ENCODE assay signal across 9 cellular contexts in genomic region chr5:42810905-42811590, GRCh38. TPM values are rescaled to one million over a fixed set of nuclear protein-coding genes. Genes with fewer than 3 reads are reported as not detected.
DNase-seq lines count a peak whose midpoint lies in the region; ATAC-seq and TF ChIP-seq lines count a peak whose summit lies in the region.
"Had no signal": no experiment of that assay in that cellular context is flagged by ENCODE, and none has a peak within 500 bp of the region (broad histone marks: within the 10 kb centered on the region; RNA-seq: fewer than 3 reads in every experiment).

No MANE protein-coding gene starts in this region.

- POLR2A ChIA-PET in MCF 10A (lab: Yijun Ruan, JAX), result interaction anchor here (0.6 to 5.5 kb wide), 36 partner anchors 11 to 907 kb away, joined by 3 to 61 read pairs (median 4); partner anchors contain the start of gene FBXO4

- H3K27me3 Mint-ChIP-seq in MCF 10A (ENCODE audit: insufficient read depth, unreplicated experiment), result no peaks in the 10 kb centered on the region
- H3K27me3 Mint-ChIP-seq in activated T-helper 1 cell treated with anti-CD3 and anti-CD28 coated beads, Interleukin-12 subunit alpha, Interleukin-12 subunit beta, Interleukin-2, Interleukin-4 antibody, amounts not matched to agents 30 ng/mL and 10 ng/mL and 1 ng/mL, durations not matched to agents 14 hours and 24 hours and 36 hours (ENCODE audit: insufficient read depth), result no peaks in the 10 kb centered on the region
- H3K27me3 Mint-ChIP-seq in activated T-cell treated with anti-CD3 and anti-CD28 coated beads, Interleukin-2, amount 50 U/mL, for 4 hours (ENCODE audit: low read depth), result peaks cover 2% of the 10 kb centered on the region
- H3K27me3 Mint-ChIP-seq: activated naive CD4-positive, alpha-beta T cell treated with anti-CD3 and anti-CD28 coated beads, Interleukin-2, amount 10 ng/mL, durations not matched to agents 7 days and 5 days had no signal

- peak overlapping the region; percentile 36; the same call in 1 of the 2 replicates for H3K4me3 ChIP-seq in GM08714 (ENCODE audit: low read length)
- peak overlapping the region; percentile 53 for H3K4me3 ChIP-seq in iPS-18a (ENCODE audit: low read length)
- H3K4me3 ChIP-seq in psoas muscle, result peak overlapping the region; percentile 82

- H3K36me3 Mint-ChIP-seq in MCF 10A (ENCODE audit: insufficient read depth, unreplicated experiment), result peaks cover 19% of the 10 kb centered on the region
- H3K36me3 Mint-ChIP-seq in activated T-helper 1 cell treated with anti-CD3 and anti-CD28 coated beads, Interleukin-12 subunit alpha, Interleukin-12 subunit beta, Interleukin-2, Interleukin-4 antibody, amounts not matched to agents 30 ng/mL and 10 ng/mL and 1 ng/mL, durations not matched to agents 14 hours and 24 hours and 36 hours (ENCODE audit: low read depth), result no peaks in the 10 kb centered on the region
- no peaks in the 10 kb centered on the region for H3K36me3 Mint-ChIP-seq in activated T-cell treated with anti-CD3 and anti-CD28 coated beads, Interleukin-2, amount 50 U/mL, for 4 hours (ENCODE audit: insufficient read depth)
- H3K36me3 Mint-ChIP-seq: activated naive CD4-positive, alpha-beta T cell treated with anti-CD3 and anti-CD28 coated beads, Interleukin-2, amount 10 ng/mL, durations not matched to agents 7 days and 5 days had no signal

- peak; percentile 10 for DNase-seq in MCF 10A (ENCODE audit: unreplicated experiment)
- DNase-seq in psoas muscle, result no peak
- no peak for DNase-seq in activated T-helper 1 cell treated with anti-CD3 and anti-CD28 coated beads, Interleukin-12 subunit alpha, Interleukin-12 subunit beta, Interleukin-2, Interleukin-4 antibody, amounts not matched to agents 30 ng/mL and 10 ng/mL and 1 ng/mL, durations not matched to agents 14 hours and 24 hours and 36 hours (ENCODE audit: low spot score)
- no peak for DNase-seq in activated T-cell treated with anti-CD3 and anti-CD28 coated beads, Interleukin-2, amount 50 U/mL, for 4 hours
- DNase-seq in iPS-NIHi7 (ENCODE audit: extremely low spot score), result no peak
- DNase-seq: activated naive CD4-positive, alpha-beta T cell treated with anti-CD3 and anti-CD28 coated beads, Interleukin-2, amount 10 ng/mL, durations not matched to agents 7 days and 5 days had no signal

- CTCF ChIA-PET in MCF 10A (lab: Yijun Ruan, JAX), result interaction anchor here (0.8 to 3.5 kb wide), 6 partner anchors 9 to 78 kb away, joined by 3 to 29 read pairs (median 5); no protein-coding TSS in a partner anchor

- H3K9me3 ChIP-seq in iPS-18a (ENCODE audit: control insufficient read depth, low read depth, low read length) (no peaks in the 10 kb centered on the region), psoas muscle (no peaks in the 10 kb centered on the region)

- H3K27ac ChIP-seq in iPS-18a (ENCODE audit: low read length) (no peak overlapping the region), psoas muscle (peak overlapping the region; percentile 92)

- TSS peak; percentile 94 for BruUV-seq in MCF 10A (replicated peaks; lab: Mats Ljungman, UMichigan)

- 12 to 51% (median 17%) methylated on average over 2 of the region's 2 CpGs for WGBS in psoas muscle, 3 donors

- intact Hi-C loops in MCF 10A (cut with micrococcal nuclease), result no loop called here
- intact Hi-C loops in psoas muscle (cut with DNase I), result loop anchor here (5.0 kb wide), 1 partner anchor 76 kb away; no protein-coding TSS in a partner anchor
- intact Hi-C loops in activated T-helper 1 cell treated with anti-CD3 and anti-CD28 coated beads, Interleukin-12 subunit alpha, Interleukin-12 subunit beta, Interleukin-2, Interleukin-4 antibody, amounts not matched to agents 30 ng/mL and 10 ng/mL and 1 ng/mL, durations not matched to agents 14 hours and 24 hours and 36 hours (cut with micrococcal nuclease), result no loop called here

- no peaks in the 10 kb centered on the region for H3K36me3 ChIP-seq in iPS-18a (ENCODE audit: control insufficient read depth, low read depth, low read length)
- H3K36me3 ChIP-seq in psoas muscle (ENCODE audit: insufficient read depth in 1 of 2, low read depth in 1 of 2), result peaks cover 2 to 24% of the 10 kb centered on the region in 2 donors

- H3K27ac Mint-ChIP-seq in MCF 10A (ENCODE audit: low read depth, unreplicated experiment), result peak overlapping the region; percentile 86
- no peak overlapping the region for H3K27ac Mint-ChIP-seq in activated T-helper 1 cell treated with anti-CD3 and anti-CD28 coated beads, Interleukin-12 subunit alpha, Interleukin-12 subunit beta, Interleukin-2, Interleukin-4 antibody, amounts not matched to agents 30 ng/mL and 10 ng/mL and 1 ng/mL, durations not matched to agents 14 hours and 24 hours and 36 hours
- H3K27ac Mint-ChIP-seq: activated naive CD4-positive, alpha-beta T cell treated with anti-CD3 and anti-CD28 coated beads, Interleukin-2, amount 10 ng/mL, durations not matched to agents 7 days and 5 days had no signal

- ATAC-seq in psoas muscle (peak in 1 of 4 donors; percentile 21), GM21447 (IDR thresholded peaks at IDR 0.05; ENCODE audit: unreplicated experiment) (no peak)
- ATAC-seq in activated T-cell treated with anti-CD3 and anti-CD28 coated beads, Interleukin-2, amount 50 U/mL, for 4 hours, result no peak

- peak overlapping the region; percentile 83 for H3K4me3 Mint-ChIP-seq in MCF 10A (ENCODE audit: unreplicated experiment)
- no peak overlapping the region for H3K4me3 Mint-ChIP-seq in activated T-helper 1 cell treated with anti-CD3 and anti-CD28 coated beads, Interleukin-12 subunit alpha, Interleukin-12 subunit beta, Interleukin-2, Interleukin-4 antibody, amounts not matched to agents 30 ng/mL and 10 ng/mL and 1 ng/mL, durations not matched to agents 14 hours and 24 hours and 36 hours
- no peak overlapping the region for H3K4me3 Mint-ChIP-seq in activated T-cell treated with anti-CD3 and anti-CD28 coated beads, Interleukin-2, amount 50 U/mL, for 4 hours
- H3K4me3 Mint-ChIP-seq: activated naive CD4-positive, alpha-beta T cell treated with anti-CD3 and anti-CD28 coated beads, Interleukin-2, amount 10 ng/mL, durations not matched to agents 7 days and 5 days had no signal

- H3K9me3 Mint-ChIP-seq in MCF 10A (ENCODE audit: unreplicated experiment), result no peaks in the 10 kb centered on the region
- H3K9me3 Mint-ChIP-seq in activated T-helper 1 cell treated with anti-CD3 and anti-CD28 coated beads, Interleukin-12 subunit alpha, Interleukin-12 subunit beta, Interleukin-2, Interleukin-4 antibody, amounts not matched to agents 30 ng/mL and 10 ng/mL and 1 ng/mL, durations not matched to agents 14 hours and 24 hours and 36 hours, result no peaks in the 10 kb centered on the region
- H3K9me3 Mint-ChIP-seq in activated T-cell treated with anti-CD3 and anti-CD28 coated beads, Interleukin-2, amount 50 U/mL, for 4 hours, result no peaks in the 10 kb centered on the region
- H3K9me3 Mint-ChIP-seq: activated naive CD4-positive, alpha-beta T cell treated with anti-CD3 and anti-CD28 coated beads, Interleukin-2, amount 10 ng/mL, durations not matched to agents 7 days and 5 days had no signal

- H3K4me1 ChIP-seq in iPS-18a (ENCODE audit: control insufficient read depth, low read depth, low read length) (peaks cover 38% of the 10 kb centered on the region), psoas muscle (peaks cover 32% of the 10 kb centered on the region)

- H3K9ac ChIP-seq in iPS-18a (ENCODE audit: low read length), result peak overlapping the region; percentile 17

- H3K4me1 Mint-ChIP-seq in MCF 10A (ENCODE audit: insufficient read depth, unreplicated experiment), result peaks cover 18% of the 10 kb centered on the region
- H3K4me1 Mint-ChIP-seq in activated T-helper 1 cell treated with anti-CD3 and anti-CD28 coated beads, Interleukin-12 subunit alpha, Interleukin-12 subunit beta, Interleukin-2, Interleukin-4 antibody, amounts not matched to agents 30 ng/mL and 10 ng/mL and 1 ng/mL, durations not matched to agents 14 hours and 24 hours and 36 hours (ENCODE audit: low read depth), result no peaks in the 10 kb centered on the region
- peaks cover 3% of the 10 kb centered on the region for H3K4me1 Mint-ChIP-seq in activated T-cell treated with anti-CD3 and anti-CD28 coated beads, Interleukin-2, amount 50 U/mL, for 4 hours (ENCODE audit: low read depth)
- H3K4me1 Mint-ChIP-seq: activated naive CD4-positive, alpha-beta T cell treated with anti-CD3 and anti-CD28 coated beads, Interleukin-2, amount 10 ng/mL, durations not matched to agents 7 days and 5 days had no signal

- no peaks in the 10 kb centered on the region for H3K27me3 ChIP-seq in iPS-18a (ENCODE audit: control insufficient read depth, insufficient read depth, low read length)
- H3K27me3 ChIP-seq in psoas muscle (ENCODE audit: insufficient read depth in 3 of 3, low read length in 2 of 3), result no peaks in the 10 kb centered on the region

- TF ChIP-seq CTCF in MCF 10A (IDR thresholded peaks at IDR 0.05; ENCODE audit: unreplicated experiment) (no peak), psoas muscle (IDR thresholded peaks at IDR 0.05) (no peak)

RNA-seq across cellular contexts. Expression of gene SELENOP, which starts 0.6 kb away (rescaled TPM):
- total RNA-seq in MCF 10A (2022) (5.8 and 8.3 TPM in 2 replicates), psoas muscle (100 to 1,000 TPM in 2 of 4 donors, 10 to 100 TPM in 2; 88.4 to 155 (median 99.5) TPM)
- polyA plus RNA-seq in psoas muscle, result 100 to 1,000 TPM in 1 of 3 donors, 10 to 100 TPM in 2; 34.3 to 152 (median 70.8) TPM
- not detected in 2 replicates for total RNA-seq in activated T-helper 1 cell treated with anti-CD3 and anti-CD28 coated beads, Interleukin-12 subunit alpha, Interleukin-12 subunit beta, Interleukin-2, Interleukin-4 antibody, amounts not matched to agents 30 ng/mL and 10 ng/mL and 1 ng/mL, durations not matched to agents 14 hours and 24 hours and 36 hours
- total RNA-seq in activated T-cell treated with anti-CD3 and anti-CD28 coated beads, Interleukin-2, amount 50 U/mL, for 4 hours, result 1 to 10 TPM in 1 of 3 donors, under 1 TPM in 2; 0.66 to 1.1 (median 0.95) TPM

RNA-seq across cellular contexts. Expression of gene CCDC152, which starts 54.4 kb away (rescaled TPM):
- total RNA-seq in MCF 10A (2022) (not detected in 2 replicates), psoas muscle (under 1 TPM; 0.34 to 0.88 (median 0.55) TPM)
- polyA plus RNA-seq in psoas muscle, result under 1 TPM; 0.21 to 0.60 (median 0.30) TPM
- total RNA-seq in activated T-helper 1 cell treated with anti-CD3 and anti-CD28 coated beads, Interleukin-12 subunit alpha, Interleukin-12 subunit beta, Interleukin-2, Interleukin-4 antibody, amounts not matched to agents 30 ng/mL and 10 ng/mL and 1 ng/mL, durations not matched to agents 14 hours and 24 hours and 36 hours, result 4.3 and 4.9 TPM in 2 replicates
- 10 to 100 TPM; 10.8 to 15.3 (median 11.6) TPM for total RNA-seq in activated T-cell treated with anti-CD3 and anti-CD28 coated beads, Interleukin-2, amount 50 U/mL, for 4 hours

Comparison
In these comparisons a context has a peak if more than half of its experiments do, and no peak if none do; other contexts are left out.
1. intact Hi-C loops: an anchor here in psoas muscle (5.0 kb wide); none called in MCF 10A and activated T-helper 1 cell treated with anti-CD3 and anti-CD28 coated beads, Interleukin-12 subunit alpha, Interleukin-12 subunit beta, Interleukin-2, Interleukin-4 antibody, amounts not matched to agents 30 ng/mL and 10 ng/mL and 1 ng/mL, durations not matched to agents 14 hours and 24 hours and 36 hours.